ENCODE assay signal across 27 cellular contexts in genomic region chr2:158004131-158004530, GRCh38.
DNase-seq lines count a peak whose midpoint lies in the region; ATAC-seq, FAIRE-seq and TF ChIP-seq lines count a peak whose summit lies in the region.
"Had no signal": no experiment of that assay in that cellular context is flagged by ENCODE, and none has a peak within 500 bp of the region (broad histone marks: within the 10 kb centered on the region; RNA-seq: fewer than 3 reads in every experiment).

No MANE protein-coding gene starts in this region.

- no peak overlapping the region for H3K27ac ChIP-seq in A549
- H3K27ac ChIP-seq in IMR-90 (ENCODE audit: insufficient read depth, low read length): no peak overlapping the region
- no peak overlapping the region for H3K27ac ChIP-seq in HepG2 (ENCODE audit: extremely low read length, insufficient read depth, low read length)
- H3K27ac ChIP-seq in heart right ventricle: no peak overlapping the region

- no peak overlapping the region for H2AK5ac ChIP-seq in IMR-90 (ENCODE audit: low read depth, low read length)

- H3K9me3 Mint-ChIP-seq in activated naive CD8-positive, alpha-beta T cell treated with anti-CD3 and anti-CD28 coated beads, Interleukin-2, amount 50 U/mL, for 24 hours: no peaks in the 10 kb centered on the region
- H3K9me3 Mint-ChIP-seq: activated naive CD8-positive, alpha-beta T cell treated with anti-CD3 and anti-CD28 coated beads for 36 hours; activated T-helper 2 cell treated with anti-CD3 and anti-CD28 coated beads, Interferon-gamma antibody, Interleukin-2, Interleukin-4, amounts not matched to agents 10 μg/mL and 5 μg/mL and 100 μg/mL, durations not matched to agents 14 hours and 24 hours and 36 hours; natural killer cell treated with Interleukin-12 subunit alpha and Interleukin-12 subunit beta and Interleukin-15 and Interleukin-18, amount 100 ng/mL, for 72 hours; stimulated activated memory B cell treated with anti-CD40 and anti-IgM and Interleukin-4, amounts not matched to agents 10 μg/mL and 1 μg/mL and 100 μg/mL, for 72 hours had no signal

- H2BK20ac ChIP-seq in IMR-90 (ENCODE audit: low read depth, low read length): no peak overlapping the region

- no peaks in the 10 kb centered on the region for H3K79me1 ChIP-seq in IMR-90 (ENCODE audit: low read depth in 1 of 2, low read length in 2 of 2)

- CTCF ChIA-PET in A549 (lab: Yijun Ruan, JAX) (interaction anchor here (1.1 kb wide), 1 partner anchor 223 kb away, joined by 3 read pairs; no protein-coding TSS in a partner anchor), IMR-90 (lab: Yijun Ruan, JAX) (interaction anchor here (0.6 to 0.9 kb wide), 4 partner anchors 20 to 749 kb away, joined by 3 to 5 read pairs (median 4); no protein-coding TSS in a partner anchor), HepG2 (lab: Yijun Ruan, JAX; ENCODE audit: low intra/inter-chr PET ratio, low total read pairs) (no interaction called here)

- no peaks in the 10 kb centered on the region for H3K9me1 ChIP-seq in IMR-90 (ENCODE audit: insufficient read depth, low read length)

- no peak overlapping the region for H3K4me3 ChIP-seq in A549
- no peak overlapping the region for H3K4me3 ChIP-seq in IMR-90 (ENCODE audit: insufficient read depth, low read depth, low read length)
- H3K4me3 ChIP-seq in HepG2 (replicated peaks in 1 of 3; ENCODE audit: insufficient read depth in 1 of 3, low read depth in 2 of 3, low read length in 3 of 3): no peak overlapping the region
- H3K4me3 ChIP-seq in heart right ventricle: no peak overlapping the region

- H3K9ac ChIP-seq in IMR-90 (ENCODE audit: low read depth, low read length) (no peak overlapping the region), HepG2 (ENCODE audit: insufficient read depth, low read depth, low read length) (no peak overlapping the region)

- no peak overlapping the region for H3K4ac ChIP-seq in IMR-90 (ENCODE audit: low read depth, low read length)

- no peaks in the 10 kb centered on the region for H3K4me1 ChIP-seq in A549
- no peaks in the 10 kb centered on the region for H3K4me1 ChIP-seq in IMR-90 (ENCODE audit: control insufficient read depth, insufficient read depth, low read length)
- H3K4me1 ChIP-seq in HepG2 (ENCODE audit: insufficient read depth, low read length): no peaks in the 10 kb centered on the region
- peaks cover 0 to 3% (median 0%) of the 10 kb centered on the region in 9 donors for H3K4me1 ChIP-seq in heart right ventricle

- TF ChIP-seq CTCF in A549 (IDR thresholded peaks at IDR 0.05): no peak
- TF ChIP-seq CTCF in IMR-90 (conservative IDR thresholded peaks at IDR 0.05; ENCODE audit: low read depth, low read length): no peak
- TF ChIP-seq CTCF in HepG2 (CRISPR knock-in tag; IDR thresholded peaks at IDR 0.05): no peak
- no peak for TF ChIP-seq CTCF in heart right ventricle (IDR thresholded peaks at IDR 0.05)

- no peak overlapping the region for H2BK15ac ChIP-seq in IMR-90 (ENCODE audit: low read depth, low read length)

- H4K8ac ChIP-seq in IMR-90 (ENCODE audit: low read depth in 2 of 2, low read length in 2 of 2): no peak overlapping the region

- dilution Hi-C loops in IMR-90 (cut with HindIII; ENCODE audit: low sequenced_read_pairs, unreplicated experiment): no loop called here

- FAIRE-seq in A549 (lab: Jason Lieb, UNC) (no peak), HepG2 (lab: Jason Lieb, UNC) (no peak)
- FAIRE-seq: A204.1, D721Med, TTC549 had no signal

- H3K14ac ChIP-seq in IMR-90 (replicated peaks; ENCODE audit: low read depth, low read length): no peak overlapping the region

- no peaks in the 10 kb centered on the region for H3K36me3 ChIP-seq in IMR-90 (ENCODE audit: control insufficient read depth, insufficient read depth, low read length)
- H3K36me3 ChIP-seq in HepG2 (replicated peaks in 1 of 2; ENCODE audit: control insufficient read depth in 1 of 2, insufficient read depth in 2 of 2, low read length in 2 of 2): no peaks in the 10 kb centered on the region
- H3K36me3 ChIP-seq in heart right ventricle: no peaks in the 10 kb centered on the region

- no peaks in the 10 kb centered on the region; the same call in none of the 2 replicates for H3K27me3 ChIP-seq in IMR-90 (ENCODE audit: control insufficient read depth, insufficient read depth, low read length)
- peaks cover 0 to 6% of the 10 kb centered on the region in 2 experiments; a peak in 3 of 5 replicates for H3K27me3 ChIP-seq in HepG2 (ENCODE audit: control insufficient read depth in 1 of 2, insufficient read depth in 2 of 2, low read length in 2 of 2)
- H3K27me3 ChIP-seq in heart right ventricle: no peaks in the 10 kb centered on the region

- DNase-seq in A549 (ENCODE audit: low read depth in 1 of 2, low spot score in 1 of 2): no peak
- DNase-seq in IMR-90: no peak
- DNase-seq in amniotic epithelial cell (ENCODE audit: low read depth): peak; percentile 8
- peak; percentile 62 for DNase-seq in foreskin melanocyte
- no peak for DNase-seq in activated naive CD8-positive, alpha-beta T cell treated with anti-CD3 and anti-CD28 coated beads, Interleukin-2, amount 50 U/mL, for 24 hours
- no peak for DNase-seq in activated CD4-positive, CD25-positive, alpha-beta regulatory T cell treated with anti-CD3 and anti-CD28 coated beads, Interleukin-2, amount 50 U/mL, for 72 hours
- no peak for DNase-seq in HepG2 (ENCODE audit: low spot score)
- no peak for DNase-seq in heart right ventricle
- DNase-seq: activated CD4-positive, alpha-beta T cell treated with anti-CD3 and anti-CD28 coated beads, Interleukin-2, amount 10 ng/mL, durations not matched to agents 24 days and 14 days; activated CD8-positive, alpha-beta memory T cell treated with anti-CD3 and anti-CD28 coated beads, Interleukin-2, amount 50 U/mL, for 4 hours; activated naive CD8-positive, alpha-beta T cell treated with anti-CD3 and anti-CD28 coated beads for 36 hours; C1 segment of cervical spinal cord; cortex of kidney; GF-D8; left cardiac atrium; NCI-H1048; NCI-H2081; NCI-H510A; posterior cingulate gyrus; stimulated activated CD4-positive, alpha-beta T cell treated with anti-CD3 and anti-CD28 coated beads, Interleukin-1b, Interleukin-23, amount 100 ng/mL, for 48 hours had no signal

- POLR2A ChIA-PET in A549 (lab: Yijun Ruan, JAX): no interaction called here
- POLR2A ChIA-PET in IMR-90 (lab: Charles Lee; ENCODE audit: unreplicated experiment): no interaction called here
- POLR2A ChIA-PET in HepG2 (lab: Yijun Ruan, JAX): no interaction called here

- H3K36me3 Mint-ChIP-seq in activated naive CD8-positive, alpha-beta T cell treated with anti-CD3 and anti-CD28 coated beads, Interleukin-2, amount 50 U/mL, for 24 hours (ENCODE audit: low read depth): no peaks in the 10 kb centered on the region
- H3K36me3 Mint-ChIP-seq: activated naive CD8-positive, alpha-beta T cell treated with anti-CD3 and anti-CD28 coated beads for 36 hours; natural killer cell treated with Interleukin-12 subunit alpha and Interleukin-12 subunit beta and Interleukin-15 and Interleukin-18, amount 100 ng/mL, for 72 hours; stimulated activated memory B cell treated with anti-CD40 and anti-IgM and Interleukin-4, amounts not matched to agents 10 μg/mL and 1 μg/mL and 100 μg/mL, for 72 hours had no signal

- H3K27me3 Mint-ChIP-seq in activated naive CD8-positive, alpha-beta T cell treated with anti-CD3 and anti-CD28 coated beads, Interleukin-2, amount 50 U/mL, for 24 hours: no peaks in the 10 kb centered on the region
- H3K27me3 Mint-ChIP-seq: activated naive CD8-positive, alpha-beta T cell treated with anti-CD3 and anti-CD28 coated beads for 36 hours; stimulated activated memory B cell treated with anti-CD40 and anti-IgM and Interleukin-4, amounts not matched to agents 10 μg/mL and 1 μg/mL and 100 μg/mL, for 72 hours had no signal

- H4K91ac ChIP-seq in IMR-90 (ENCODE audit: insufficient read depth, low read depth, low read length): no peak overlapping the region

- H3K79me2 ChIP-seq in HepG2 (ENCODE audit: insufficient read depth, low read length): no peaks in the 10 kb centered on the region

- H3K23ac ChIP-seq in IMR-90 (ENCODE audit: low read depth, low read length): no peak overlapping the region

- no peak overlapping the region for H2AK9ac ChIP-seq in IMR-90 (replicated peaks; ENCODE audit: low read depth, low read length, poor library complexity)

- H3K9me3 ChIP-seq in A549 (no peaks in the 10 kb centered on the region), IMR-90 (ENCODE audit: control insufficient read depth, insufficient read depth, low read length) (no peaks in the 10 kb centered on the region), HepG2 (ENCODE audit: low read length) (no peaks in the 10 kb centered on the region), heart right ventricle (peaks cover 0 to 2% (median 0%) of the 10 kb centered on the region in 11 donors)

- H3K18ac ChIP-seq in IMR-90 (ENCODE audit: low read depth, low read length): no peak overlapping the region

- ATAC-seq in A549: no peak
- no peak for ATAC-seq in IMR-90 (ENCODE audit: low read depth)
- no peak for ATAC-seq in activated naive CD8-positive, alpha-beta T cell treated with anti-CD3 and anti-CD28 coated beads, Interleukin-2, amount 50 U/mL, for 24 hours
- no peak for ATAC-seq in HepG2
- ATAC-seq in heart right ventricle: no peak
- ATAC-seq: natural killer cell treated with Interleukin-12 subunit alpha and Interleukin-12 subunit beta and Interleukin-15 and Interleukin-18, amount 100 ng/mL, for 72 hours; Right ventricle myocardium inferior; stimulated activated memory B cell treated with anti-CD40 and anti-IgM and Interleukin-4, amounts not matched to agents 10 μg/mL and 1 μg/mL and 100 μg/mL, for 72 hours had no signal

- no peak for TF ChIP-seq RAD21 in A549 (conservative IDR thresholded peaks at IDR 0.05 in 1 of 2, IDR thresholded peaks at IDR 0.05 in 1 of 2)
- TF ChIP-seq RAD21 in IMR-90 (IDR thresholded peaks at IDR 0.05; ENCODE audit: low read length): no peak
- no peak for TF ChIP-seq RAD21 in HepG2 (CRISPR knock-in tag; IDR thresholded peaks at IDR 0.05)

- BruUV-seq in IMR-90 (replicated peaks; lab: Mats Ljungman, UMichigan) (no TSS peak), HepG2 (replicated peaks; lab: Mats Ljungman, UMichigan) (no TSS peak)

- H3K4me1 Mint-ChIP-seq in activated naive CD8-positive, alpha-beta T cell treated with anti-CD3 and anti-CD28 coated beads, Interleukin-2, amount 50 U/mL, for 24 hours: peaks cover 2% of the 10 kb centered on the region
- H3K4me1 Mint-ChIP-seq: activated naive CD8-positive, alpha-beta T cell treated with anti-CD3 and anti-CD28 coated beads for 36 hours had no signal

- no peak overlapping the region for H3K56ac ChIP-seq in IMR-90 (ENCODE audit: extremely low read depth, insufficient read depth, low read length)

- H2BK5ac ChIP-seq in IMR-90 (ENCODE audit: low read depth, low read length, poor library complexity, severe bottlenecking): no peak overlapping the region

- H2AFZ ChIP-seq in IMR-90 (replicated peaks; ENCODE audit: low read length, poor library complexity) (no peak overlapping the region), HepG2 (ENCODE audit: low read length) (no peak overlapping the region)

- TF ChIP-seq POLR2A in A549 (IDR thresholded peaks at IDR 0.05; ENCODE audit: low read length) (no peak), IMR-90 (IDR thresholded peaks at IDR 0.05; ENCODE audit: low read depth, low read length) (no peak), HepG2 (IDR thresholded peaks at IDR 0.05; ENCODE audit: insufficient read depth in 1 of 2, low read depth in 2 of 2, low read length in 2 of 2) (no peak)

- no peak overlapping the region for H3K4me3 Mint-ChIP-seq in activated naive CD8-positive, alpha-beta T cell treated with anti-CD3 and anti-CD28 coated beads, Interleukin-2, amount 50 U/mL, for 24 hours
- H3K4me3 Mint-ChIP-seq: activated CD4-positive, alpha-beta T cell treated with anti-CD3 and anti-CD28 coated beads, Interleukin-2, amount 10 ng/mL, durations not matched to agents 24 days and 14 days; activated naive CD8-positive, alpha-beta T cell treated with anti-CD3 and anti-CD28 coated beads for 36 hours; natural killer cell treated with Interleukin-12 subunit alpha and Interleukin-12 subunit beta and Interleukin-15 and Interleukin-18, amount 100 ng/mL, for 72 hours; stimulated activated memory B cell treated with anti-CD40 and anti-IgM and Interleukin-4, amounts not matched to agents 10 μg/mL and 1 μg/mL and 100 μg/mL, for 72 hours had no signal

- intact Hi-C loops in IMR-90 (cut with micrococcal nuclease): loop anchor here (10.0 kb wide), 1 partner anchor 129 kb away; the partner anchor contains the start of gene ACVR1
- intact Hi-C loops in HepG2 (cut with micrococcal nuclease; ENCODE audit: unreplicated experiment): no loop called here
- intact Hi-C loops in heart right ventricle (cut with DNase I): loop anchor here in 5 of 10 donors (5.0 to 10.0 kb wide), 4 partner anchors 109 to 699 kb away; partner anchors contain the start of gene ACVR1 (in 1 of the 5)

- no peak overlapping the region for H3K4me2 ChIP-seq in A549
- no peak overlapping the region for H3K4me2 ChIP-seq in IMR-90 (ENCODE audit: low read depth, low read length)
- H3K4me2 ChIP-seq in HepG2 (ENCODE audit: low read depth, low read length): no peak overlapping the region

- H2BK120ac ChIP-seq in IMR-90 (ENCODE audit: low read depth, low read length): no peak overlapping the region

- H4K5ac ChIP-seq in IMR-90 (ENCODE audit: low read depth, low read length): no peak overlapping the region

- in situ Hi-C loops in IMR-90 (cut with MboI; ENCODE audit: low sequenced_read_pairs) (loop anchor here (10.0 to 25.0 kb wide), 2 partner anchors 367 to 509 kb away; partner anchors contain the start of gene ACVR1C), HepG2 (cut with HindIII; ENCODE audit: extremely low pct_ligation_motif_present, low pct_unique_long_range_greater_than_20kb) (no loop called here)

- WGBS in A549 (ENCODE audit: missing lambda C conversion rate): 67% methylated on average over 4 of the region's 4 CpGs
- WGBS in IMR-90 (ENCODE audit: extremely low coverage in 2 of 2, insufficient read length in 1 of 2), 2 experiments: no CpG with 5 or more reads among the region's 4 CpGs
- 31% methylated on average over 4 of the region's 4 CpGs for WGBS in HepG2 (ENCODE audit: low lambda C conversion rate)
- 52 to 65% methylated on average over 4 of the region's 4 CpGs for WGBS in heart right ventricle, 2 donors

- TF ChIP-seq EP300 in A549 (IDR thresholded peaks at IDR 0.05) (no peak), HepG2 (IDR thresholded peaks at IDR 0.05; ENCODE audit: low read depth in 2 of 2, low read length in 2 of 2) (no peak), HepG2 (CRISPR knock-in tag; IDR thresholded peaks at IDR 0.05; ENCODE audit: borderline replicate concordance) (no peak)

- no peak overlapping the region for H3K27ac Mint-ChIP-seq in activated naive CD8-positive, alpha-beta T cell treated with anti-CD3 and anti-CD28 coated beads, Interleukin-2, amount 50 U/mL, for 24 hours
- H3K27ac Mint-ChIP-seq: activated CD4-positive, alpha-beta T cell treated with anti-CD3 and anti-CD28 coated beads, Interleukin-2, amount 10 ng/mL, durations not matched to agents 24 days and 14 days; activated naive CD8-positive, alpha-beta T cell treated with anti-CD3 and anti-CD28 coated beads for 36 hours; activated T-helper 2 cell treated with anti-CD3 and anti-CD28 coated beads, Interferon-gamma antibody, Interleukin-2, Interleukin-4, amounts not matched to agents 10 μg/mL and 5 μg/mL and 100 μg/mL, durations not matched to agents 14 hours and 24 hours and 36 hours; natural killer cell treated with Interleukin-12 subunit alpha and Interleukin-12 subunit beta and Interleukin-15 and Interleukin-18, amount 100 ng/mL, for 72 hours; stimulated activated memory B cell treated with anti-CD40 and anti-IgM and Interleukin-4, amounts not matched to agents 10 μg/mL and 1 μg/mL and 100 μg/mL, for 72 hours had no signal

- H4K20me1 ChIP-seq in IMR-90 (ENCODE audit: insufficient read depth, low read length) (no peaks in the 10 kb centered on the region), HepG2 (ENCODE audit: insufficient read depth, low read length) (no peaks in the 10 kb centered on the region; the same call in 1 of the 2 replicates)

Comparison
In these comparisons a context has a peak if more than half of its experiments do, and no peak if none do; other contexts are left out.
1. DNase-seq: peak in amniotic epithelial cell (single experiment) and foreskin melanocyte (single experiment); none in A549 (0 of 2), IMR-90 (single experiment), activated naive CD8-positive, alpha-beta T cell treated with anti-CD3 and anti-CD28 coated beads, Interleukin-2, amount 50 U/mL, for 24 hours (single experiment), activated CD4-positive, CD25-positive, alpha-beta regulatory T cell treated with anti-CD3 and anti-CD28 coated beads, Interleukin-2, amount 50 U/mL, for 72 hours (single experiment), HepG2 (single experiment) and heart right ventricle (0 of 2).